In genomic region chr16:64426131-64426666, GRCh38 we compare ENCODE assay signal across 37 cellular contexts.
"Had no signal": no experiment of that assay in that cellular context is flagged by ENCODE, and none has a peak within 500 bp of the region (broad histone marks: within the 10 kb centered on the region; RNA-seq: fewer than 3 reads in every experiment).

No MANE protein-coding gene starts in this region.

- H3K36me3 ChIP-seq: ascending aorta, brain microvascular endothelial cell, breast epithelium had no signal

- H3K27me3 ChIP-seq: ascending aorta, body of pancreas, brain microvascular endothelial cell, breast epithelium had no signal

- H3K4me1 ChIP-seq: ascending aorta, body of pancreas, breast epithelium had no signal

- ATAC-seq: activated CD8-positive, alpha-beta T cell treated with anti-CD3 and anti-CD28 coated beads for 36 hours; activated naive CD8-positive, alpha-beta T cell treated with anti-CD3 and anti-CD28 coated beads, Interleukin-2, amount 50 U/mL, for 24 hours; activated T-cell treated with anti-CD3 and anti-CD28 coated beads, Interleukin-2, amount 50 U/mL, for 4 hours; activated T-cell treated with anti-CD3 and anti-CD28 coated beads, Interleukin-2, amount 50 U/mL, for 72 hours; activated T-helper 17 cell treated with anti-CD3 and anti-CD28 coated beads, Interleukin-2, amount 50 U/mL, for 72 hours; body of pancreas had no signal

- H3K9me3 ChIP-seq: ascending aorta, body of pancreas, breast epithelium had no signal

- FAIRE-seq: colon, TTC549 had no signal

- H3K27me3 Mint-ChIP-seq: activated B cell treated with CpG ODN at 0.5 μM for 24 hours; activated CD4-positive, alpha-beta memory T cell treated with anti-CD3 and anti-CD28 coated beads for 36 hours; activated CD4-positive, alpha-beta T cell treated with anti-CD3 and anti-CD28 coated beads, Interleukin-2, amount 10 ng/mL, durations not matched to agents 24 days and 14 days; activated CD8-positive, alpha-beta T cell treated with anti-CD3 and anti-CD28 coated beads for 36 hours; activated naive CD4-positive, alpha-beta T cell treated with anti-CD3 and anti-CD28 coated beads, Interleukin-2, amount 50 U/mL, for 24 hours; activated naive CD8-positive, alpha-beta T cell; activated naive CD8-positive, alpha-beta T cell treated with anti-CD3 and anti-CD28 coated beads, Interleukin-2, amount 10 ng/mL, durations not matched to agents 7 days and 5 days; activated naive CD8-positive, alpha-beta T cell treated with anti-CD3 and anti-CD28 coated beads, Interleukin-2, amount 50 U/mL, for 24 hours; activated T-helper 17 cell treated with anti-CD3 and anti-CD28 coated beads, Interleukin-2, amount 50 U/mL, for 72 hours had no signal

- DNase-seq: activated B cell treated with CpG ODN at 0.5 μM for 24 hours; activated CD4-positive, alpha-beta memory T cell treated with anti-CD3 and anti-CD28 coated beads for 36 hours; activated CD4-positive, alpha-beta T cell treated with anti-CD3 and anti-CD28 coated beads for 4 hours; activated CD4-positive, alpha-beta T cell treated with anti-CD3 and anti-CD28 coated beads, Interleukin-2, amount 10 ng/mL, durations not matched to agents 24 days and 14 days; activated CD4-positive, alpha-beta T cell treated with anti-CD3 and anti-CD28 coated beads, Interleukin-2, amount 50 U/mL, for 1 hour; activated CD4-positive, alpha-beta T cell treated with anti-CD3 and anti-CD28 coated beads, Interleukin-2, amount 50 U/mL, for 4 hours; activated CD4-positive, CD25-positive, alpha-beta regulatory T cell treated with anti-CD3 and anti-CD28 coated beads, Interleukin-2, amount 50 U/mL, for 72 hours; activated CD8-positive, alpha-beta memory T cell treated with anti-CD3 and anti-CD28 coated beads, Interleukin-2, amount 50 U/mL, for 4 hours; activated CD8-positive, alpha-beta T cell treated with anti-CD3 and anti-CD28 coated beads for 36 hours; activated effector memory CD4-positive, alpha-beta T cell treated with anti-CD3 and anti-CD28 coated beads, Interleukin-2, amount 50 U/mL, for 16 hours; activated gamma-delta T cell treated with Interleukin-2 at 50 U/mL for 16 hours; activated naive CD4-positive, alpha-beta T cell; activated naive CD4-positive, alpha-beta T cell treated with anti-CD3 and anti-CD28 coated beads for 36 hours; activated naive CD8-positive, alpha-beta T cell treated with anti-CD3 and anti-CD28 coated beads, Interleukin-2, amount 10 ng/mL, durations not matched to agents 7 days and 5 days; activated naive CD8-positive, alpha-beta T cell treated with anti-CD3 and anti-CD28 coated beads, Interleukin-2, amount 50 U/mL, for 24 hours; activated T-cell treated with anti-CD3 and anti-CD28 coated beads for 4 hours; activated T-cell treated with anti-CD3 and anti-CD28 coated beads, Interleukin-2, amount 50 U/mL, for 1 hour; activated T-cell treated with anti-CD3 and anti-CD28 coated beads, Interleukin-2, amount 50 U/mL, for 4 hours; activated T-cell treated with anti-CD3 and anti-CD28 coated beads, Interleukin-2, amount 50 U/mL, for 72 hours; amygdala; anterior cingulate cortex; body of pancreas; brain microvascular endothelial cell; central memory CD4-positive, alpha-beta T cell; T-helper 2 cell; T-helper 9 cell had no signal

- H3K27ac Mint-ChIP-seq: activated B cell treated with CpG ODN at 0.5 μM for 24 hours; activated CD4-positive, alpha-beta memory T cell treated with anti-CD3 and anti-CD28 coated beads for 36 hours; activated CD4-positive, alpha-beta T cell treated with anti-CD3 and anti-CD28 coated beads, Interleukin-2, amount 10 ng/mL, durations not matched to agents 24 days and 14 days; activated CD8-positive, alpha-beta T cell treated with anti-CD3 and anti-CD28 coated beads for 36 hours; activated naive CD4-positive, alpha-beta T cell treated with anti-CD3 and anti-CD28 coated beads for 36 hours; activated naive CD4-positive, alpha-beta T cell treated with anti-CD3 and anti-CD28 coated beads, Interleukin-2, amount 50 U/mL, for 24 hours; activated naive CD8-positive, alpha-beta T cell; activated naive CD8-positive, alpha-beta T cell treated with anti-CD3 and anti-CD28 coated beads, Interleukin-2, amount 10 ng/mL, durations not matched to agents 7 days and 5 days; activated naive CD8-positive, alpha-beta T cell treated with anti-CD3 and anti-CD28 coated beads, Interleukin-2, amount 50 U/mL, for 24 hours; activated T-cell treated with anti-CD3 and anti-CD28 coated beads, Interleukin-2, amount 50 U/mL, for 72 hours; activated T-helper 1 cell treated with anti-CD3 and anti-CD28 coated beads, Interleukin-12 subunit alpha, Interleukin-12 subunit beta, Interleukin-2, Interleukin-4 antibody, amounts not matched to agents 30 ng/mL and 10 ng/mL and 1 ng/mL, durations not matched to agents 14 hours and 24 hours and 36 hours; activated T-helper 17 cell treated with anti-CD3 and anti-CD28 coated beads, Interleukin-2, amount 50 U/mL, for 72 hours; T-helper 2 cell treated with Interferon-gamma antibody and Interleukin-4, amounts not matched to agents 5 μg/mL and 100 μg/mL, for 36 hours had no signal

- H3K27ac ChIP-seq: ascending aorta, body of pancreas, brain microvascular endothelial cell, breast epithelium, coronary artery, VCaP had no signal

- H3K4me3 ChIP-seq: ascending aorta, body of pancreas, breast epithelium, coronary artery had no signal

- H3K4me1 Mint-ChIP-seq: activated B cell treated with CpG ODN at 0.5 μM for 24 hours; activated CD4-positive, alpha-beta T cell treated with anti-CD3 and anti-CD28 coated beads, Interleukin-2, amount 10 ng/mL, durations not matched to agents 24 days and 14 days; activated naive CD4-positive, alpha-beta T cell treated with anti-CD3 and anti-CD28 coated beads, Interleukin-2, amount 50 U/mL, for 24 hours; activated naive CD8-positive, alpha-beta T cell treated with anti-CD3 and anti-CD28 coated beads, Interleukin-2, amount 10 ng/mL, durations not matched to agents 7 days and 5 days; activated naive CD8-positive, alpha-beta T cell treated with anti-CD3 and anti-CD28 coated beads, Interleukin-2, amount 50 U/mL, for 24 hours; activated T-helper 17 cell treated with anti-CD3 and anti-CD28 coated beads, Interleukin-2, amount 50 U/mL, for 72 hours had no signal

- H3K36me3 Mint-ChIP-seq: activated CD4-positive, alpha-beta memory T cell treated with anti-CD3 and anti-CD28 coated beads for 36 hours; activated naive CD4-positive, alpha-beta T cell treated with anti-CD3 and anti-CD28 coated beads, Interleukin-2, amount 50 U/mL, for 24 hours; activated naive CD8-positive, alpha-beta T cell treated with anti-CD3 and anti-CD28 coated beads, Interleukin-2, amount 10 ng/mL, durations not matched to agents 7 days and 5 days had no signal

- H3K4me3 Mint-ChIP-seq: activated B cell treated with CpG ODN at 0.5 μM for 24 hours; activated CD4-positive, alpha-beta memory T cell treated with anti-CD3 and anti-CD28 coated beads for 36 hours; activated CD4-positive, alpha-beta T cell treated with anti-CD3 and anti-CD28 coated beads, Interleukin-2, amount 10 ng/mL, durations not matched to agents 24 days and 14 days; activated CD8-positive, alpha-beta T cell treated with anti-CD3 and anti-CD28 coated beads for 36 hours; activated naive CD4-positive, alpha-beta T cell treated with anti-CD3 and anti-CD28 coated beads for 36 hours; activated naive CD4-positive, alpha-beta T cell treated with anti-CD3 and anti-CD28 coated beads, Interleukin-2, amount 50 U/mL, for 24 hours; activated naive CD8-positive, alpha-beta T cell; activated naive CD8-positive, alpha-beta T cell treated with anti-CD3 and anti-CD28 coated beads, Interleukin-2, amount 10 ng/mL, durations not matched to agents 7 days and 5 days; activated naive CD8-positive, alpha-beta T cell treated with anti-CD3 and anti-CD28 coated beads, Interleukin-2, amount 50 U/mL, for 24 hours; activated T-cell treated with anti-CD3 and anti-CD28 coated beads, Interleukin-2, amount 50 U/mL, for 4 hours; activated T-cell treated with anti-CD3 and anti-CD28 coated beads, Interleukin-2, amount 50 U/mL, for 72 hours; activated T-helper 1 cell treated with anti-CD3 and anti-CD28 coated beads, Interleukin-12 subunit alpha, Interleukin-12 subunit beta, Interleukin-2, Interleukin-4 antibody, amounts not matched to agents 30 ng/mL and 10 ng/mL and 1 ng/mL, durations not matched to agents 14 hours and 24 hours and 36 hours; activated T-helper 17 cell treated with anti-CD3 and anti-CD28 coated beads, Interleukin-2, amount 50 U/mL, for 72 hours; T-helper 2 cell treated with Interferon-gamma antibody and Interleukin-4, amounts not matched to agents 5 μg/mL and 100 μg/mL, for 36 hours had no signal
